In genomic region chr17:19362293-19363113, GRCh38 we compare ENCODE assay signal across 1 cellular context.
TF ChIP-seq lines count a peak whose summit lies in the region.

Gene B9D1, minus strand, starts transcription at chr17:19362723. Its CDS starts 154 bp downstream, at chr17:19362569.

TF ChIP-seq in HepG2, 621 proteins besides CTCF, POLR2A, EP300 and RAD21 (continued from another document and continues in another):
- no peak for TF ChIP-seq NFKBIZ (CRISPR knock-in tag; IDR thresholded peaks at IDR 0.05)
- TF ChIP-seq ISL2 (CRISPR knock-in tag; IDR thresholded peaks at IDR 0.05): 0 out of 2 replicates have a peak, but pooled peaks have one; percentile 40
- peak; percentile 96 for TF ChIP-seq DRAP1 (CRISPR knock-in tag; IDR thresholded peaks at IDR 0.05)
- TF ChIP-seq RFX5 (IDR thresholded peaks at IDR 0.05; ENCODE audit: low read depth, low read length): peak; percentile 97
- peak; percentile 92 for TF ChIP-seq RFX1 (IDR thresholded peaks at IDR 0.05)
- TF ChIP-seq ZSCAN5A (CRISPR knock-in tag; IDR thresholded peaks at IDR 0.05; ENCODE audit: borderline replicate concordance): peak; percentile 59; the same call in 1 of the 2 replicates
- TF ChIP-seq GTF2F1 (IDR thresholded peaks at IDR 0.05; ENCODE audit: low read length): no peak
- TF ChIP-seq ZNF615 (CRISPR knock-in tag; IDR thresholded peaks at IDR 0.05; ENCODE audit: borderline replicate concordance): no peak
- no peak for TF ChIP-seq PTBP1 (IDR thresholded peaks at IDR 0.05; ENCODE audit: low read depth, low read length, poor library complexity, severe bottlenecking)
- TF ChIP-seq ZNF792 (CRISPR knock-in tag; IDR thresholded peaks at IDR 0.05): peak; percentile 52; the same call in 1 of the 2 replicates
- no peak for TF ChIP-seq SP1 (IDR thresholded peaks at IDR 0.05)
- TF ChIP-seq SP1 (CRISPR knock-in tag; IDR thresholded peaks at IDR 0.05): peak; percentile 62
- TF ChIP-seq BCL3 (CRISPR knock-in tag; IDR thresholded peaks at IDR 0.05): peak; percentile 66; the same call in 1 of the 2 replicates
- TF ChIP-seq ZBTB33 (CRISPR knock-in tag; IDR thresholded peaks at IDR 0.05): peak; percentile 46; the same call in 1 of the 2 replicates
- TF ChIP-seq EZH2 (conservative IDR thresholded peaks at IDR 0.05; ENCODE audit: low read depth, low read length): no peak
- TF ChIP-seq HNF1B (CRISPR knock-in tag; IDR thresholded peaks at IDR 0.05): peak; percentile 71; the same call in 1 of the 2 replicates
- TF ChIP-seq ZNF75D (CRISPR knock-in tag; IDR thresholded peaks at IDR 0.05; ENCODE audit: borderline replicate concordance): no peak
- TF ChIP-seq ZNF878 (CRISPR knock-in tag; IDR thresholded peaks at IDR 0.05): no peak
- peak; percentile 30 for TF ChIP-seq ASH2L (IDR thresholded peaks at IDR 0.05; ENCODE audit: insufficient read length, low read depth, low read length)
- no peak for TF ChIP-seq REL (CRISPR knock-in tag; conservative IDR thresholded peaks at IDR 0.05)
- no peak for TF ChIP-seq CCAR2 (optimal IDR thresholded peaks at IDR 0.05; ENCODE audit: low read depth, low read length)
- no peak for TF ChIP-seq USF2 (IDR thresholded peaks at IDR 0.05; ENCODE audit: low read depth, low read length)
- no peak for TF ChIP-seq USF2 (CRISPR knock-in tag; IDR thresholded peaks at IDR 0.05; ENCODE audit: borderline replicate concordance)
- TF ChIP-seq ELK4 (CRISPR knock-in tag; IDR thresholded peaks at IDR 0.05; ENCODE audit: borderline replicate concordance): no peak
- TF ChIP-seq ZSCAN31 (CRISPR knock-in tag; IDR thresholded peaks at IDR 0.05; ENCODE audit: low read depth): peak; percentile 85
- 0 out of 2 replicates have a peak, but pooled peaks have one; percentile 82 for TF ChIP-seq SMYD3 (CRISPR knock-in tag; IDR thresholded peaks at IDR 0.05)
- TF ChIP-seq ZBTB20 (CRISPR knock-in tag; IDR thresholded peaks at IDR 0.05; ENCODE audit: borderline replicate concordance, low read depth): no peak
- peak; percentile 20; the same call in 1 of the 2 replicates for TF ChIP-seq SMAD1 (CRISPR knock-in tag; IDR thresholded peaks at IDR 0.05; ENCODE audit: borderline replicate concordance, low read depth)
- no peak for TF ChIP-seq NCOR1 (IDR thresholded peaks at IDR 0.05; ENCODE audit: borderline replicate concordance, low read length)
- TF ChIP-seq MEIS1 (CRISPR knock-in tag; IDR thresholded peaks at IDR 0.05; ENCODE audit: borderline replicate concordance): peak; percentile 3; the same call in 1 of the 2 replicates
- 0 out of 2 replicates have a peak, but pooled peaks have one; percentile 55 for TF ChIP-seq PAX8 (CRISPR knock-in tag; IDR thresholded peaks at IDR 0.05; ENCODE audit: borderline replicate concordance)
- 0 out of 2 replicates have a peak, but pooled peaks have one; percentile 21 for TF ChIP-seq ZNF879 (CRISPR knock-in tag; IDR thresholded peaks at IDR 0.05)
- TF ChIP-seq ZBTB7B (CRISPR knock-in tag; IDR thresholded peaks at IDR 0.05): 0 out of 2 replicates have a peak, but pooled peaks have one; percentile 44
- 0 out of 2 replicates have a peak, but pooled peaks have one; percentile 43 for TF ChIP-seq ZBTB42 (CRISPR knock-in tag; IDR thresholded peaks at IDR 0.05)
- peak; percentile 71; the same call in 1 of the 2 replicates for TF ChIP-seq CBX5 (CRISPR knock-in tag; IDR thresholded peaks at IDR 0.05; ENCODE audit: borderline replicate concordance)
- TF ChIP-seq KMT2A (CRISPR knock-in tag; IDR thresholded peaks at IDR 0.05): peak; percentile 63
- 0 out of 2 replicates have a peak, but pooled peaks have one; percentile 54 for TF ChIP-seq ZNF550 (CRISPR knock-in tag; IDR thresholded peaks at IDR 0.05; ENCODE audit: borderline replicate concordance)
- peak; percentile 50 for TF ChIP-seq MXD3 (CRISPR knock-in tag; IDR thresholded peaks at IDR 0.05)
- TF ChIP-seq CCDC6 (CRISPR knock-in tag; IDR thresholded peaks at IDR 0.05): peak; percentile 53; the same call in 1 of the 2 replicates
- TF ChIP-seq CSRNP1 (CRISPR knock-in tag; IDR thresholded peaks at IDR 0.05): peak; percentile 55; the same call in 1 of the 2 replicates
- TF ChIP-seq ARNTL (CRISPR knock-in tag; IDR thresholded peaks at IDR 0.05): peak; percentile 72; the same call in 1 of the 2 replicates
- peak; percentile 31; the same call in 1 of the 2 replicates for TF ChIP-seq SRY (CRISPR knock-in tag; IDR thresholded peaks at IDR 0.05)
- no peak for TF ChIP-seq HNF4G (IDR thresholded peaks at IDR 0.05; ENCODE audit: borderline replicate concordance, low read depth, low read length)
- no peak for TF ChIP-seq HNF4G (CRISPR knock-in tag; IDR thresholded peaks at IDR 0.05; ENCODE audit: borderline replicate concordance, low read depth)
- 0 out of 2 replicates have a peak, but pooled peaks have one; percentile 43 for TF ChIP-seq SSRP1 (CRISPR knock-in tag; IDR thresholded peaks at IDR 0.05)
- no peak for TF ChIP-seq MLLT10 (CRISPR knock-in tag; IDR thresholded peaks at IDR 0.05)
- TF ChIP-seq KAT8 (CRISPR knock-in tag; IDR thresholded peaks at IDR 0.05): peak; percentile 75
- TF ChIP-seq ZNF83 (CRISPR knock-in tag; IDR thresholded peaks at IDR 0.05; ENCODE audit: borderline replicate concordance): no peak
- TF ChIP-seq RXRA (CRISPR knock-in tag; IDR thresholded peaks at IDR 0.05): peak; percentile 77; the same call in 1 of the 2 replicates
- TF ChIP-seq SOX6 (IDR thresholded peaks at IDR 0.05): no peak
- peak; percentile 63 for TF ChIP-seq SOX6 (CRISPR knock-in tag; IDR thresholded peaks at IDR 0.05)
- TF ChIP-seq SALL1 (CRISPR knock-in tag; IDR thresholded peaks at IDR 0.05): peak; percentile 87
- TF ChIP-seq E2F5 (CRISPR knock-in tag; conservative IDR thresholded peaks at IDR 0.05): no peak; the same call in 1 of the 2 replicates
- TF ChIP-seq AHR (CRISPR knock-in tag; IDR thresholded peaks at IDR 0.05): no peak
- TF ChIP-seq HES4 (CRISPR knock-in tag; IDR thresholded peaks at IDR 0.05; ENCODE audit: borderline replicate concordance): peak; percentile 58; the same call in 1 of the 2 replicates
- TF ChIP-seq NFKB2 (CRISPR knock-in tag; IDR thresholded peaks at IDR 0.05; ENCODE audit: borderline replicate concordance): peak; percentile 42; the same call in 1 of the 2 replicates
- TF ChIP-seq SAFB2 (CRISPR knock-in tag; IDR thresholded peaks at IDR 0.05; ENCODE audit: borderline replicate concordance, low read depth): 0 out of 2 replicates have a peak, but pooled peaks have one; percentile 31
- no peak for TF ChIP-seq ZNF703 (CRISPR knock-in tag; IDR thresholded peaks at IDR 0.05; ENCODE audit: borderline replicate concordance)
- peak; percentile 61; the same call in 1 of the 2 replicates for TF ChIP-seq MIER2 (CRISPR knock-in tag; IDR thresholded peaks at IDR 0.05)
- no peak for TF ChIP-seq DNMT3B (CRISPR knock-in tag; conservative IDR thresholded peaks at IDR 0.05)
- TF ChIP-seq FOXO1 (CRISPR knock-in tag; IDR thresholded peaks at IDR 0.05): peak; percentile 20; the same call in 1 of the 2 replicates
- TF ChIP-seq ZNF772 (CRISPR knock-in tag; IDR thresholded peaks at IDR 0.05): peak; percentile 76; the same call in 1 of the 2 replicates
- TF ChIP-seq RNF2 (conservative IDR thresholded peaks at IDR 0.05; ENCODE audit: low read depth): 0 out of 2 replicates have a peak, but pooled peaks have one; percentile 26
